8 cellular contexts compared by ENCODE assay signal in the genomic region with DNA sequence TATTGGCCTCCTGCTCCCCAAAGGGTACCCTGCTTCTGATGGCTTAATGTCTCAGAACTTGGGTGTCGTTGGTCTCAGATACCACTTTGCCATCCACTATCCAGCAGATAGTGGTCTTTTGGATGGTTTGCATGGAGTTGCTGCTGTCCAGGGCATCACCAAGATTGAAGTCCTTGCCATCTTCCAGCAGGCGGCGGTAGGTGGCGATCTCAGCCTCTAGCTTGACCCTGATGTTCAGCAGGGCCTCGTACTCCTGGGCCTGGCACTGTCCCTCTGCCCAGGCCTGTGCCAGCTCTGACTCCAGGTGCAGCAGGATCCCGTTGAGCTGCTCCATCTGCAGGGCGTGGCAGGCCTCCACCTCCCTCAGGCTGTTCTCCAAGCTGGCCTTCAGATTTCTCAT. TPM values are rescaled to one million over a fixed set of nuclear protein-coding genes. Genes with fewer than 3 reads are reported as not detected.
DNase-seq lines count a peak whose midpoint lies in the region; ATAC-seq, FAIRE-seq and TF ChIP-seq lines count a peak whose summit lies in the region.
"Not testable (repeated sequence)": the region's sequence is repeated elsewhere in the genome, so short reads cannot be mapped to it uniquely, and the experiment has no call there.

No MANE protein-coding gene starts in this region.

- H3K4me2 ChIP-seq in OCI-LY3 (ENCODE audit: low read length): not testable (repeated sequence)

- not testable (repeated sequence) for H3K9me3 Mint-ChIP-seq in CD4-positive, alpha-beta memory T cell; HFFc6; memory B cell; stimulated activated effector memory CD8-positive, alpha-beta T cell treated with anti-CD3 and anti-CD28 coated beads, Interleukin-12 subunit alpha, Interleukin-12 subunit beta, amount 100 ng/mL, for 72 hours

- H3K27me3 Mint-ChIP-seq in CD4-positive, alpha-beta memory T cell; memory B cell: not testable (repeated sequence)
- peaks cover 11% of the 10 kb centered on the region for H3K27me3 Mint-ChIP-seq in HFFc6 (ENCODE audit: insufficient read depth)

- not testable (repeated sequence) for FAIRE-seq in bronchial epithelial cell (lab: Jason Lieb, UNC)

- peak; percentile 61 for TF ChIP-seq CTCF in HFFc6 (IDR thresholded peaks at IDR 0.05)
- TF ChIP-seq CTCF in OCI-LY3 (IDR thresholded peaks at IDR 0.05; ENCODE audit: low read depth, low read length): peak; percentile 37; the same call in 1 of the 2 replicates
- TF ChIP-seq CTCF in bronchial epithelial cell (IDR thresholded peaks at IDR 0.05; ENCODE audit: insufficient read depth, low read length, severe bottlenecking): peak; percentile 28
- TF ChIP-seq CTCF in foreskin fibroblast (IDR thresholded peaks at IDR 0.05; ENCODE audit: low read depth, low read length): peak; percentile 9

- POLR2A ChIA-PET in CD4-positive, alpha-beta memory T cell (lab: Charles Lee; ENCODE audit: partially characterized antibody): interaction anchor here (7.4 kb wide), 1 partner anchor 12 kb away, joined by 676 read pairs; no protein-coding TSS in a partner anchor

- H3K79me2 ChIP-seq in OCI-LY3 (ENCODE audit: low read length): peaks cover 23% of the 10 kb centered on the region

- CTCF ChIA-PET in CD4-positive, alpha-beta memory T cell (lab: Charles Lee; ENCODE audit: partially characterized antibody): interaction anchor here (1.1 to 2.0 kb wide), 4 partner anchors 9 to 77 kb away, joined by 3 to 9 read pairs (median 6); no protein-coding TSS in a partner anchor

- not testable (repeated sequence) for H3K4me3 ChIP-seq in CD4-positive, alpha-beta memory T cell (ENCODE audit: low read length in 2 of 2); OCI-LY3 (ENCODE audit: low read length); bronchial epithelial cell (ENCODE audit: low read depth, low read length); foreskin fibroblast (ENCODE audit: low read depth in 1 of 2, low read length in 2 of 2)

- not testable (repeated sequence) for DNase-seq in CD4-positive, alpha-beta memory T cell; HFFc6; bronchial epithelial cell (ENCODE audit: low read depth); memory B cell (ENCODE audit: low spot score in 2 of 2); stimulated activated effector memory CD8-positive, alpha-beta T cell treated with anti-CD3 and anti-CD28 coated beads, Interleukin-12 subunit alpha, Interleukin-12 subunit beta, amount 100 ng/mL, for 72 hours (ENCODE audit: low spot score in 2 of 2)
- DNase-seq in activated CD4-positive, alpha-beta T cell treated with anti-CD3 and anti-CD28 coated beads for 48 hours: peak; percentile 35
- peak in 1 of 2 donors; percentile 42 for DNase-seq in foreskin fibroblast

- not testable (repeated sequence) for H3K9ac ChIP-seq in OCI-LY3 (ENCODE audit: low read length)

- H4K20me1 ChIP-seq in OCI-LY3 (ENCODE audit: insufficient read depth, low read length): peaks cover 16% of the 10 kb centered on the region

- not testable (repeated sequence) for H2AFZ ChIP-seq in OCI-LY3 (ENCODE audit: low read depth, low read length)

- H3K36me3 Mint-ChIP-seq in CD4-positive, alpha-beta memory T cell: peaks cover 20 to 31% of the 10 kb centered on the region in 2 donors
- peaks cover 18% of the 10 kb centered on the region for H3K36me3 Mint-ChIP-seq in HFFc6 (ENCODE audit: low read depth)
- H3K36me3 Mint-ChIP-seq in memory B cell: peaks cover 14% of the 10 kb centered on the region
- peaks cover 35% of the 10 kb centered on the region for H3K36me3 Mint-ChIP-seq in stimulated activated effector memory CD8-positive, alpha-beta T cell treated with anti-CD3 and anti-CD28 coated beads, Interleukin-12 subunit alpha, Interleukin-12 subunit beta, amount 100 ng/mL, for 72 hours

- H3K27me3 ChIP-seq in CD4-positive, alpha-beta memory T cell (ENCODE audit: insufficient read depth, low read length); OCI-LY3 (ENCODE audit: low read depth, low read length); bronchial epithelial cell (ENCODE audit: control insufficient read depth, insufficient read depth, low read length): not testable (repeated sequence)

- H3K9me3 ChIP-seq in CD4-positive, alpha-beta memory T cell (ENCODE audit: control insufficient read depth in 1 of 2, low read length in 2 of 2); OCI-LY3 (ENCODE audit: insufficient read depth, low read length): not testable (repeated sequence)

- peak overlapping the region in 5 of 7 donors; percentile 47 to 100 (median 99) for H3K27ac Mint-ChIP-seq in CD4-positive, alpha-beta memory T cell
- H3K27ac Mint-ChIP-seq in HFFc6: not testable (repeated sequence)
- H3K27ac Mint-ChIP-seq in memory B cell: peak overlapping the region; percentile 63
- peak overlapping the region; percentile 98 for H3K27ac Mint-ChIP-seq in stimulated activated effector memory CD8-positive, alpha-beta T cell treated with anti-CD3 and anti-CD28 coated beads, Interleukin-12 subunit alpha, Interleukin-12 subunit beta, amount 100 ng/mL, for 72 hours

- H3K36me3 ChIP-seq in CD4-positive, alpha-beta memory T cell (ENCODE audit: insufficient read depth, low read length): peaks cover 12% of the 10 kb centered on the region
- peaks cover 16% of the 10 kb centered on the region for H3K36me3 ChIP-seq in OCI-LY3 (replicated peaks; ENCODE audit: low read depth, low read length)
- not testable (repeated sequence) for H3K36me3 ChIP-seq in bronchial epithelial cell (ENCODE audit: control insufficient read depth, insufficient read depth, low read length)

- peaks cover 21 to 38% (median 30%) of the 10 kb centered on the region in 4 donors for H3K4me1 Mint-ChIP-seq in CD4-positive, alpha-beta memory T cell
- peaks cover 30% of the 10 kb centered on the region for H3K4me1 Mint-ChIP-seq in HFFc6 (ENCODE audit: low read depth)
- H3K4me1 Mint-ChIP-seq in memory B cell: peaks cover 21% of the 10 kb centered on the region
- H3K4me1 Mint-ChIP-seq in stimulated activated effector memory CD8-positive, alpha-beta T cell treated with anti-CD3 and anti-CD28 coated beads, Interleukin-12 subunit alpha, Interleukin-12 subunit beta, amount 100 ng/mL, for 72 hours: peaks cover 33% of the 10 kb centered on the region

- H3K4me3 Mint-ChIP-seq in CD4-positive, alpha-beta memory T cell: peak overlapping the region in 1 of 8 donors; percentile 35
- not testable (repeated sequence) for H3K4me3 Mint-ChIP-seq in HFFc6; memory B cell; stimulated activated effector memory CD8-positive, alpha-beta T cell treated with anti-CD3 and anti-CD28 coated beads, Interleukin-12 subunit alpha, Interleukin-12 subunit beta, amount 100 ng/mL, for 72 hours

- H3K4me1 ChIP-seq in CD4-positive, alpha-beta memory T cell (ENCODE audit: insufficient read depth, low read length): peaks cover 31% of the 10 kb centered on the region
- peaks cover 44% of the 10 kb centered on the region for H3K4me1 ChIP-seq in OCI-LY3 (ENCODE audit: low read length)

- intact Hi-C loops in CD4-positive, alpha-beta memory T cell (cut with micrococcal nuclease): not testable (repeated sequence)

- H3K27ac ChIP-seq in CD4-positive, alpha-beta memory T cell (ENCODE audit: low read depth, low read length); OCI-LY3 (ENCODE audit: low read length): not testable (repeated sequence)

- not testable (repeated sequence) for ATAC-seq in memory B cell (ENCODE audit: low read depth); stimulated activated effector memory CD8-positive, alpha-beta T cell treated with anti-CD3 and anti-CD28 coated beads, Interleukin-12 subunit alpha, Interleukin-12 subunit beta, amount 100 ng/mL, for 72 hours

RNA-seq across cellular contexts. Expression of a gene that starts 2.7 kb away (rescaled TPM):
- total RNA-seq in CD4-positive, alpha-beta memory T cell: 100 to 1,000 TPM; 327 to 330 TPM
- polyA plus RNA-seq in CD4-positive, alpha-beta memory T cell: 10 to 100 TPM; 62.7 to 69.7 TPM
- total RNA-seq in HFFc6 (2021; fragmentation: NEBNext Ultra II Directional; extraction: Animal tissue kit (Norgen Biotek cat#: 25700)): 10 to 100 TPM; 47.4 to 74.3 (median 65.1) TPM
- 107 and 150 TPM in 2 replicates for total RNA-seq in bronchial epithelial cell

Comparison
In these comparisons a context has a peak if more than half of its experiments do, and no peak if none do; other contexts are left out.
1. CTCF ChIP-seq: peak in every context shown above with its lines; median percentile 61 in HFFc6; 37 in OCI-LY3; 28 in bronchial epithelial cell; 9 in foreskin fibroblast.